22 cellular contexts compared by ENCODE assay signal in genomic region chr12:108235231-108235959, GRCh38.
DNase-seq lines count a peak whose midpoint lies in the region; ATAC-seq and TF ChIP-seq lines count a peak whose summit lies in the region.
"Had no signal": no experiment of that assay in that cellular context is flagged by ENCODE, and none has a peak within 500 bp of the region (broad histone marks: within the 10 kb centered on the region; RNA-seq: fewer than 3 reads in every experiment).

No MANE protein-coding gene starts in this region.

- peaks cover 35 to 40% of the 10 kb centered on the region in 2 experiments for H3K4me1 Mint-ChIP-seq in H9
- H3K4me1 Mint-ChIP-seq in brain: peaks cover 21% of the 10 kb centered on the region

- H2BK120ac ChIP-seq in H9 (ENCODE audit: low read depth, low read length, poor library complexity, severe bottlenecking): no peak overlapping the region

- peak overlapping the region in 1 of 2 experiments; percentile 22; a peak in 2 of 5 replicates for H3K4me3 Mint-ChIP-seq in H9
- H3K4me3 Mint-ChIP-seq in brain: no peak overlapping the region

- H3K27me3 Mint-ChIP-seq in H9 (ENCODE audit: low read depth) (peaks cover 1% of the 10 kb centered on the region), brain (peaks cover 15% of the 10 kb centered on the region)

- no peaks in the 10 kb centered on the region for H3K9me3 ChIP-seq in H9 (ENCODE audit: control insufficient read depth, low read depth, low read length)
- H3K9me3 ChIP-seq: BE2C, MG63, SJSA1 had no signal

- no peak overlapping the region for H2AFZ ChIP-seq in H9 (ENCODE audit: low read length)

- H3K14ac ChIP-seq in H9 (ENCODE audit: insufficient read depth, low read length): no peak overlapping the region

- H3K9ac ChIP-seq in H9 (ENCODE audit: extremely low read depth, insufficient read length, low read length): no peak overlapping the region

- no peak overlapping the region for H3K4me2 ChIP-seq in H9 (ENCODE audit: insufficient read depth, insufficient read length, low read length)

- H4K5ac ChIP-seq in H9 (ENCODE audit: insufficient read length, low read depth, low read length): no peak overlapping the region

- H3K9me3 Mint-ChIP-seq in H9 (peaks cover 11 to 16% of the 10 kb centered on the region in 2 experiments; a peak in 4 of 5 replicates), brain (peaks cover 0 to 15% (median 2%) of the 10 kb centered on the region in 5 experiments)
- peaks cover 0 to 4% of the 10 kb centered on the region in 2 donors for H3K9me3 Mint-ChIP-seq in activated naive CD4-positive, alpha-beta T cell treated with anti-CD3 and anti-CD28 coated beads, Interleukin-2, amount 50 U/mL, for 72 hours

- no peaks in the 10 kb centered on the region for H3K79me1 ChIP-seq in H9 (ENCODE audit: insufficient read depth, low read depth, low read length, poor library complexity, severe bottlenecking)

- H3K23ac ChIP-seq in H9 (ENCODE audit: insufficient read length, low read depth, low read length): no peak overlapping the region

- TF ChIP-seq CTCF in H9 (conservative IDR thresholded peaks at IDR 0.05) (no peak), brain (conservative IDR thresholded peaks at IDR 0.05) (no peak)

- no peaks in the 10 kb centered on the region for H4K20me1 ChIP-seq in H9 (ENCODE audit: control insufficient read depth, insufficient read depth, insufficient read length)

- H3K27ac Mint-ChIP-seq in H9: peak overlapping the region; percentile 79 to 97 (median 79)
- peak overlapping the region in 3 of 5 experiments; percentile 56 to 88 (median 72) for H3K27ac Mint-ChIP-seq in brain
- no peak overlapping the region for H3K27ac Mint-ChIP-seq in activated naive CD4-positive, alpha-beta T cell treated with anti-CD3 and anti-CD28 coated beads, Interleukin-2, amount 50 U/mL, for 72 hours

- peak; percentile 60 for DNase-seq in ELF-1 (ENCODE audit: low read depth, low spot score)
- no peak for DNase-seq in H9
- peak; percentile 35 for DNase-seq in iPS-NIHi11 (ENCODE audit: low spot score)
- DNase-seq in UCSD-AML1 (lab: John Stamatoyannopoulos, UW; ENCODE audit: unreplicated experiment): no peak
- DNase-seq in NCI-H1092 (lab: John Stamatoyannopoulos, UW): no peak
- no peak for DNase-seq in activated naive CD4-positive, alpha-beta T cell treated with anti-CD3 and anti-CD28 coated beads, Interleukin-2, amount 50 U/mL, for 72 hours (ENCODE audit: low spot score in 2 of 2)
- DNase-seq: BE2C, DMS53, Kasumi-1, MG63, NCI-H1417 treated with DMSO at 0.1 percent for 48 hours, NCI-H187, NCI-H2107, NCI-H510A, NCI-H774, OCI-M1 had no signal

- no peak overlapping the region for H4K91ac ChIP-seq in H9 (ENCODE audit: insufficient read length, low read depth, low read length)

- H3K27me3 ChIP-seq in H9 (ENCODE audit: insufficient read depth, low read length): no peaks in the 10 kb centered on the region; the same call in 1 of the 2 replicates
- H3K27me3 ChIP-seq: BE2C, MG63, SJSA1 had no signal

- H4K8ac ChIP-seq in H9 (replicated peaks; ENCODE audit: insufficient read length, low read depth, low read length): no peak overlapping the region

- H3K36me3 Mint-ChIP-seq in H9 (ENCODE audit: insufficient read depth in 1 of 3, low read depth in 3 of 3) (peaks cover 0 to 13% (median 8%) of the 10 kb centered on the region in 3 experiments; a peak in 3 of 7 replicates), brain (peaks cover 19% of the 10 kb centered on the region)
- H3K36me3 Mint-ChIP-seq in activated naive CD4-positive, alpha-beta T cell treated with anti-CD3 and anti-CD28 coated beads, Interleukin-2, amount 50 U/mL, for 72 hours: no peaks in the 10 kb centered on the region

- ATAC-seq in activated naive CD4-positive, alpha-beta T cell treated with anti-CD3 and anti-CD28 coated beads, Interleukin-2, amount 50 U/mL, for 72 hours: no peak
- ATAC-seq in GM19463 (IDR thresholded peaks at IDR 0.05; ENCODE audit: unreplicated experiment): no peak
- ATAC-seq: GM12878, HCT116, Right ventricle myocardium inferior had no signal

- H3K18ac ChIP-seq in H9 (ENCODE audit: insufficient read length, low read depth, low read length): no peak overlapping the region

- H3T11ph ChIP-seq in H9 (ENCODE audit: low read length): no peak overlapping the region

- no peaks in the 10 kb centered on the region for H3K23me2 ChIP-seq in H9 (ENCODE audit: insufficient read length, low read depth, low read length, poor library complexity, severe bottlenecking)

- H3K79me2 ChIP-seq in H9 (ENCODE audit: insufficient read depth, low read length): no peaks in the 10 kb centered on the region

- WGBS in H9 (ENCODE audit: extremely low coverage, insufficient read length, low lambda C conversion rate): no CpG with 5 or more reads among the region's 5 CpGs

- no peak overlapping the region for H2BK12ac ChIP-seq in H9 (ENCODE audit: insufficient read length, low read depth, low read length)

- H2BK5ac ChIP-seq in H9 (ENCODE audit: insufficient read length, low read length): no peak overlapping the region

- H3K4me1 ChIP-seq in H9 (ENCODE audit: insufficient read depth, low read length): peaks cover 3% of the 10 kb centered on the region; the same call in 1 of the 2 replicates
- H3K4me1 ChIP-seq: SJSA1 had no signal

- no peak overlapping the region for H3K27ac ChIP-seq in H9 (ENCODE audit: insufficient read length, low read depth, low read length)
- H3K27ac ChIP-seq: SJSA1 had no signal

- H3K56ac ChIP-seq in H9 (ENCODE audit: insufficient read length, low read depth, low read length): no peak overlapping the region

- no peak overlapping the region for H2BK20ac ChIP-seq in H9 (ENCODE audit: low read depth, low read length, poor library complexity, severe bottlenecking)

- no peak overlapping the region for H2BK15ac ChIP-seq in H9 (ENCODE audit: low read depth, low read length)

- no peak overlapping the region for H3K4ac ChIP-seq in H9 (ENCODE audit: low read depth, low read length)

- H2AK5ac ChIP-seq in H9 (ENCODE audit: insufficient read length, low read length): no peak overlapping the region

Comparison
In these comparisons a context has a peak if more than half of its experiments do, and no peak if none do; other contexts are left out.
1. DNase-seq: peak in ELF-1 (single experiment) and iPS-NIHi11 (single experiment); none in H9 (single experiment), UCSD-AML1 (single experiment), NCI-H1092 (single experiment) and activated naive CD4-positive, alpha-beta T cell treated with anti-CD3 and anti-CD28 coated beads, Interleukin-2, amount 50 U/mL, for 72 hours (0 of 2).
2. H3K27ac Mint-ChIP-seq: peak in H9 (3 of 3) and brain (3 of 5); none in activated naive CD4-positive, alpha-beta T cell treated with anti-CD3 and anti-CD28 coated beads, Interleukin-2, amount 50 U/mL, for 72 hours (0 of 2).